8 cellular contexts compared by ENCODE assay signal in the genomic region with DNA sequence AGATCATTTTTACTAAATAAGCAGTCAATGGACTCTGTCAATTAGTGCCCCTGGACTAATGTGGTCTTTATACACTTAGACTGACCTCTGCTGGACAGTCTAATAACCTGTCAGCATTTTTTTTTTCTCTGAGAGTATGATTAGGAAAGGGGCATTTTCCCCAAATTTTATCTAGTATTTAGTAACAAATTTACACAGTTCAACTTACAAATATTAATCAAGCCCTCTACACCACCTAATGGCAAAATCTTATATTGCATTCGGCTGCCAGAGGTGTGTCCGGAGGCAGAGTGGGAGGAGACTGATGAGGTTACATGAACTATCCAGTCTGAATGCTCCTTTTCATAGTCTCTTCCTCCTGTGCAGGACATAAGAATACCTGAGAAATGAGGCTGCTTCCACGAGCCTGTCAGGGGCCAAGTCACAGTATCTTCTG. TPM values are rescaled to one million over a fixed set of nuclear protein-coding genes. Genes with fewer than 3 reads are reported as not detected.
DNase-seq lines count a peak whose midpoint lies in the region; ATAC-seq, FAIRE-seq and TF ChIP-seq lines count a peak whose summit lies in the region.

No MANE protein-coding gene starts in this region.

- no peaks in the 10 kb centered on the region for H3K9me3 ChIP-seq in transverse colon

- H3K27ac ChIP-seq in transverse colon, result peak overlapping the region in 1 of 4 donors; percentile 28

- H3K4me1 ChIP-seq in transverse colon, result peaks cover 0 to 18% (median 2%) of the 10 kb centered on the region in 4 donors

- H3K4me3 Mint-ChIP-seq in endothelial cell (ENCODE audit: unreplicated experiment), result no peak overlapping the region
- no peak overlapping the region for H3K4me3 Mint-ChIP-seq in naive thymus-derived CD8-positive, alpha-beta T cell

- peak; percentile 58 for TF ChIP-seq CTCF in AG10803 (conservative IDR thresholded peaks at IDR 0.05; ENCODE audit: low read length)
- TF ChIP-seq CTCF in endothelial cell (IDR thresholded peaks at IDR 0.05; ENCODE audit: unreplicated experiment), result peak; percentile 68
- TF ChIP-seq CTCF in transverse colon (IDR thresholded peaks at IDR 0.05), result peak; percentile 51 to 68 (median 64)

- H3K27me3 ChIP-seq in transverse colon, result no peaks in the 10 kb centered on the region

- H3K27me3 Mint-ChIP-seq in endothelial cell (ENCODE audit: unreplicated experiment), result peaks cover 2% of the 10 kb centered on the region
- H3K27me3 Mint-ChIP-seq in naive thymus-derived CD8-positive, alpha-beta T cell, result no peaks in the 10 kb centered on the region

- no peak for TF ChIP-seq EP300 in transverse colon (IDR thresholded peaks at IDR 0.05; ENCODE audit: low read depth)

- ATAC-seq in HG03139 (IDR thresholded peaks at IDR 0.05; ENCODE audit: unreplicated experiment), result peak; percentile 63
- ATAC-seq in naive thymus-derived CD8-positive, alpha-beta T cell, result peak; percentile 90 to 91

- H3K36me3 ChIP-seq in transverse colon, result peaks cover 0 to 8% (median 3%) of the 10 kb centered on the region in 4 donors

- no peak overlapping the region for H3K27ac Mint-ChIP-seq in endothelial cell (ENCODE audit: unreplicated experiment)
- peak overlapping the region in 1 of 10 donors; percentile 36 for H3K27ac Mint-ChIP-seq in naive thymus-derived CD8-positive, alpha-beta T cell

- DNase-seq in AG10803 (ENCODE audit: low read depth), result peak; percentile 73
- DNase-seq in GM18507 (ENCODE audit: extremely low spot score, insufficient read length, low read depth), result no peak
- peak; percentile 64 for DNase-seq in NCI-H69 (lab: John Stamatoyannopoulos, UW)
- DNase-seq in activated CD4-positive, alpha-beta T cell treated with anti-CD3 and anti-CD28 coated beads, Interleukin-2, amount 50 U/mL, for 4 hours, result peak; percentile 45 to 47
- DNase-seq in endothelial cell (ENCODE audit: low spot score), result peak; percentile 60
- DNase-seq in naive thymus-derived CD8-positive, alpha-beta T cell, result peak in 9 of 10 donors; percentile 19 to 66 (median 39)
- DNase-seq in transverse colon, result peak; percentile 66

- H3K4me1 Mint-ChIP-seq in endothelial cell (ENCODE audit: unreplicated experiment), result peaks cover 2% of the 10 kb centered on the region
- peaks cover 0 to 27% (median 8%) of the 10 kb centered on the region in 4 donors for H3K4me1 Mint-ChIP-seq in naive thymus-derived CD8-positive, alpha-beta T cell

- H3K4me3 ChIP-seq in AG10803 (ENCODE audit: low read length) (no peak overlapping the region), transverse colon (no peak overlapping the region)

- H3K36me3 Mint-ChIP-seq in endothelial cell (ENCODE audit: low read depth, unreplicated experiment), result peaks cover 7% of the 10 kb centered on the region
- H3K36me3 Mint-ChIP-seq in naive thymus-derived CD8-positive, alpha-beta T cell, result peaks cover 0 to 46% (median 14%) of the 10 kb centered on the region in 3 donors

- intact Hi-C loops in transverse colon (cut with DNase I; ENCODE audit: low total_unique reads), result loop anchor here (10.0 kb wide), 1 partner anchor 123 kb away; no protein-coding TSS in a partner anchor

- FAIRE-seq in GM18507 (lab: Jason Lieb, UNC), result peak; percentile 90

- in situ Hi-C loops in transverse colon (cut with MboI; ENCODE audit: low pct_ligation_motif_present in 1 of 4, low pct_unique_long_range_greater_than_20kb in 1 of 4, low sequenced_read_pairs in 3 of 4), result loop anchor here in 3 of 4 donors (25.0 kb wide), 4 partner anchors 120 to 445 kb away; partner anchors contain the start of genes EAF1 (in 3 of the 3), METTL6 (in 3 of the 3) and CAPN7 (in 2 of the 3)

- POLR2A ChIA-PET in naive thymus-derived CD8-positive, alpha-beta T cell (lab: Charles Lee), result no interaction called here

- no peak for TF ChIP-seq POLR2A in transverse colon (IDR thresholded peaks at IDR 0.05)

- no peaks in the 10 kb centered on the region for H3K9me3 Mint-ChIP-seq in endothelial cell (ENCODE audit: unreplicated experiment)
- H3K9me3 Mint-ChIP-seq in naive thymus-derived CD8-positive, alpha-beta T cell, result no peaks in the 10 kb centered on the region

- WGBS in transverse colon (ENCODE audit: low coverage in 1 of 2), 2 donors, result 3% methylated on average over 3 of the region's 3 CpGs; no CpG with 5 or more reads in 1 of the 2 donors

RNA-seq across cellular contexts. Expression of gene COLQ, which starts 36.0 kb away (rescaled TPM):
- total RNA-seq in endothelial cell (ENCODE audit: unreplicated experiment) (2.1 TPM), transverse colon (1 to 10 TPM in 1 of 4 donors, under 1 TPM in 1, not detected in 2; 0.68 to 1.7 TPM)
- total RNA-seq in naive thymus-derived CD8-positive, alpha-beta T cell, result 1 to 10 TPM; 2.9 to 3.4 TPM
- polyA plus RNA-seq in naive thymus-derived CD8-positive, alpha-beta T cell, result under 1 TPM in 2 of 3 donors, not detected in 1; 0.09 to 0.15 TPM

RNA-seq across cellular contexts. Expression of gene HACL1, which starts 43.8 kb away (rescaled TPM):
- total RNA-seq in endothelial cell (ENCODE audit: unreplicated experiment) (17.5 TPM), transverse colon (10 to 100 TPM in 3 of 4 donors, 1 to 10 TPM in 1; 7.5 to 21.3 (median 17.1) TPM)
- 10 to 100 TPM; 41.5 to 42.9 TPM for total RNA-seq in naive thymus-derived CD8-positive, alpha-beta T cell
- 10 to 100 TPM; 31.7 to 33.8 (median 32.4) TPM for polyA plus RNA-seq in naive thymus-derived CD8-positive, alpha-beta T cell

RNA-seq across cellular contexts. Expression of gene BTD, which starts 44.0 kb away (rescaled TPM):
- 13.1 TPM for total RNA-seq in endothelial cell (ENCODE audit: unreplicated experiment)
- 10 to 100 TPM; 11.5 to 14.7 TPM for total RNA-seq in naive thymus-derived CD8-positive, alpha-beta T cell
- 10 to 100 TPM; 13.7 to 17.4 (median 14.8) TPM for polyA plus RNA-seq in naive thymus-derived CD8-positive, alpha-beta T cell
- 10 to 100 TPM; 21.3 to 49.6 (median 36.3) TPM for total RNA-seq in transverse colon
